Comparison of ENCODE assay signal across 16 cellular contexts in the genomic region with DNA sequence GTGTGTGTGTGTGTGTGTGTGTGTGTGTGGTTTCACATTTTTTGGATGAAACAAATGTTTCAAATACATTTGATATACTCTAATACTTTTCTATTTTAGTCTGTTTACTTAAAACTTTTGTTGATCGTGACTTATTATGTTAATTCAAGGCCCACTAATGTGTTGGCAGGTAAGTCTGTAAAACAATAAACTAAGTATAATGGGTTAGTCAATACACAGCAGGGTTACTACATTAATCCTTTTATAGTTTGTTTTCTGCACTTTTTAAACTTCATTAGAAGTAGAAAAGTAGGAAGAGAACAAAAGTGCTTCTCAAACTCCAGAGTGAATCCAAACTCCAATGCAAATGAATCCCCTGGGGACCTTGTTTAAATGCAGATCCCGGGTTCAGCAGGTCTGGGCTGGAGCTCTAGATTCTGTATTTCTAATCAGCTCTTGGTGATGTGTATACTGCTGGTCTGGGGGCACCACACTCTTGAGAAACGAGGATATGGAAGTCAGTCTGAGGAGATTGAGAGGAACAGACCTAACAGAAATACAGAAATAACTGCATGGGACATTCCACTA. TPM values are rescaled to one million over a fixed set of nuclear protein-coding genes. Genes with fewer than 3 reads are reported as not detected.
"Had no signal": no experiment of that assay in that cellular context is flagged by ENCODE, and none has a peak within 500 bp of the region (broad histone marks: within the 10 kb centered on the region; RNA-seq: fewer than 3 reads in every experiment).

No MANE protein-coding gene starts in this region.

- ATAC-seq: activated naive CD8-positive, alpha-beta T cell treated with anti-CD3 and anti-CD28 coated beads, Interleukin-2, amount 50 U/mL, for 24 hours; mucosa of descending colon; naive thymus-derived CD8-positive, alpha-beta T cell had no signal

- H3K4me3 Mint-ChIP-seq: activated naive CD8-positive, alpha-beta T cell treated with anti-CD3 and anti-CD28 coated beads, Interleukin-2, amount 50 U/mL, for 24 hours; naive thymus-derived CD8-positive, alpha-beta T cell had no signal

- H3K9ac ChIP-seq: parathyroid adenoma had no signal

- H3K27ac Mint-ChIP-seq: activated naive CD8-positive, alpha-beta T cell treated with anti-CD3 and anti-CD28 coated beads, Interleukin-2, amount 50 U/mL, for 24 hours; naive thymus-derived CD8-positive, alpha-beta T cell had no signal

- H3K4me1 Mint-ChIP-seq: activated naive CD8-positive, alpha-beta T cell treated with anti-CD3 and anti-CD28 coated beads, Interleukin-2, amount 50 U/mL, for 24 hours; naive thymus-derived CD8-positive, alpha-beta T cell had no signal

- H3K36me3 Mint-ChIP-seq: naive thymus-derived CD8-positive, alpha-beta T cell had no signal

- H3K27ac ChIP-seq: neutrophil, parathyroid adenoma, stomach, testis had no signal

- H3K36me3 ChIP-seq: neutrophil, stomach had no signal

- H3K4me1 ChIP-seq: testis had no signal

- DNase-seq: activated CD4-positive, alpha-beta T cell treated with anti-CD3 and anti-CD28 coated beads, Interleukin-2, amount 50 U/mL, for 1 hour; activated CD4-positive, CD25-positive, alpha-beta regulatory T cell; activated naive CD4-positive, alpha-beta T cell treated with Interleukin-2 at 50 U/mL for 16 hours; activated naive CD8-positive, alpha-beta T cell treated with anti-CD3 and anti-CD28 coated beads, Interleukin-2, amount 50 U/mL, for 24 hours; activated T-cell treated with anti-CD3 and anti-CD28 coated beads for 4 hours; islet precursor cell; mammary epithelial cell; mucosa of descending colon; naive thymus-derived CD8-positive, alpha-beta T cell; stimulated activated CD4-positive, alpha-beta T cell treated with anti-CD3 and anti-CD28 coated beads, Interleukin-1b, Interleukin-23, amount 100 ng/mL, for 48 hours; stomach; T-helper 2 cell; testis had no signal

- H3K27me3 ChIP-seq: neutrophil, stomach, testis had no signal

- H3K9me3 ChIP-seq: mucosa of descending colon, neutrophil, stomach, testis had no signal

- H3K4me3 ChIP-seq: mucosa of descending colon, stomach, testis had no signal

RNA-seq across cellular contexts. Expression of a gene that starts 17.5 kb away (rescaled TPM):
- total RNA-seq: activated CD8-positive, alpha-beta memory T cell treated with anti-CD3 and anti-CD28 coated beads for 36 hours; naive thymus-derived CD8-positive, alpha-beta T cell had no signal
- polyA plus RNA-seq: naive thymus-derived CD8-positive, alpha-beta T cell had no signal
